12 cellular contexts compared by ENCODE assay signal in genomic region chr1:218498061-218498938, GRCh38.
DNase-seq lines count a peak whose midpoint lies in the region; ATAC-seq and TF ChIP-seq lines count a peak whose summit lies in the region.
"Had no signal": no experiment of that assay in that cellular context is flagged by ENCODE, and none has a peak within 500 bp of the region (broad histone marks: within the 10 kb centered on the region; RNA-seq: fewer than 3 reads in every experiment).

No MANE protein-coding gene starts in this region.

- H3K4me1 ChIP-seq in HCT116 (ENCODE audit: control insufficient read depth in 1 of 2, insufficient read depth in 2 of 2, low read length in 2 of 2), result peaks cover 14 to 39% of the 10 kb centered on the region in 2 experiments
- peaks cover 18% of the 10 kb centered on the region for H3K4me1 ChIP-seq in left ventricle myocardium inferior
- peaks cover 35% of the 10 kb centered on the region for H3K4me1 ChIP-seq in smooth muscle cell (ENCODE audit: low read depth)

- BruUV-seq in HCT116 (replicated peaks; lab: Mats Ljungman, UMichigan), result no TSS peak

- intact Hi-C loops in HCT116 (cut with micrococcal nuclease) (no loop called here), left ventricle myocardium inferior (cut with micrococcal nuclease) (no loop called here)

- POLR2A ChIA-PET in HCT116 (lab: Charles Lee), result no interaction called here

- H4K20me1 ChIP-seq in HCT116 (ENCODE audit: insufficient read depth) (no peaks in the 10 kb centered on the region), smooth muscle cell (ENCODE audit: low read depth) (no peaks in the 10 kb centered on the region)

- H3K9ac ChIP-seq in HCT116 (ENCODE audit: low read length), result peak overlapping the region; percentile 23
- H3K9ac ChIP-seq in smooth muscle cell (ENCODE audit: low read depth), result peak overlapping the region; percentile 89

- H3K27me3 ChIP-seq in HCT116 (ENCODE audit: insufficient read depth, low read length), result no peaks in the 10 kb centered on the region
- no peaks in the 10 kb centered on the region for H3K27me3 ChIP-seq in left ventricle myocardium inferior (ENCODE audit: low read depth)
- no peaks in the 10 kb centered on the region for H3K27me3 ChIP-seq in smooth muscle cell (ENCODE audit: low read depth)
- H3K27me3 ChIP-seq: testis had no signal

- no peaks in the 10 kb centered on the region for H3K9me2 ChIP-seq in HCT116 (ENCODE audit: insufficient read depth)

- TF ChIP-seq RAD21 in HCT116 (IDR thresholded peaks at IDR 0.05; ENCODE audit: low read depth), result no peak

- CTCF ChIA-PET in HCT116 (lab: Charles Lee), result interaction anchor here (1.5 kb wide), 1 partner anchor 569 kb away, joined by 3 read pairs; no protein-coding TSS in a partner anchor

- DNase-seq in HCT116 (ENCODE audit: low read depth, low spot score) (no peak), left ventricle myocardium inferior (no peak), smooth muscle cell (lab: John Stamatoyannopoulos, UW; ENCODE audit: unreplicated experiment) (no peak), NCI-H2081 treated with DMSO at 0.1 percent for 48 hours (lab: John Stamatoyannopoulos, UW) (no peak), foreskin melanocyte (no peak), retina (no peak)
- DNase-seq in stimulated activated naive CD4-positive, alpha-beta T cell (lab: John Stamatoyannopoulos, UW), result no peak
- DNase-seq: effector CD4-positive, alpha-beta T cell; NCI-H1105 treated with DMSO at 0.1 percent for 48 hours; testis had no signal

- H3K9me3 ChIP-seq in HCT116 (ENCODE audit: control insufficient read depth in 1 of 2, insufficient read depth in 1 of 2, low read depth in 1 of 2, low read length in 2 of 2) (no peaks in the 10 kb centered on the region), left ventricle myocardium inferior (replicated peaks) (no peaks in the 10 kb centered on the region), smooth muscle cell (replicated peaks; ENCODE audit: low read depth) (no peaks in the 10 kb centered on the region)
- H3K9me3 ChIP-seq: testis had no signal

- WGBS in adipose tissue, 3 donors, result 56 to 61% (median 60%) methylated on average over 8 of the region's 8 CpGs
- WGBS in smooth muscle cell (ENCODE audit: low lambda C conversion rate), result 28% methylated on average over 8 of the region's 8 CpGs

- H3K4me3 ChIP-seq in HCT116 (replicated peaks in 1 of 2; ENCODE audit: low read depth in 1 of 2, low read length in 2 of 2), result peak overlapping the region; percentile 8 to 44; a peak in 3 of 4 replicates
- peak overlapping the region; percentile 44 for H3K4me3 ChIP-seq in left ventricle myocardium inferior
- H3K4me3 ChIP-seq in smooth muscle cell, result peak overlapping the region; percentile 32
- H3K4me3 ChIP-seq: testis had no signal

- H3K27ac ChIP-seq in HCT116 (ENCODE audit: low read depth, low read length) (peak overlapping the region; percentile 40; the same call in 1 of the 2 replicates), adipose tissue (ENCODE audit: low read depth, low read length) (peak overlapping the region; percentile 11), left ventricle myocardium inferior (replicated peaks) (peak overlapping the region; percentile 66), smooth muscle cell (ENCODE audit: low read depth) (peak overlapping the region; percentile 95)

- no peaks in the 10 kb centered on the region for H3K36me3 ChIP-seq in HCT116 (ENCODE audit: control insufficient read depth in 1 of 2, insufficient read depth in 2 of 2, low read length in 2 of 2)
- H3K36me3 ChIP-seq in left ventricle myocardium inferior, result no peaks in the 10 kb centered on the region
- no peaks in the 10 kb centered on the region for H3K36me3 ChIP-seq in smooth muscle cell (ENCODE audit: low read depth)

- TF ChIP-seq CTCF in HCT116 (IDR thresholded peaks at IDR 0.05 in 2 of 3, conservative IDR thresholded peaks at IDR 0.05 in 1 of 3; ENCODE audit: borderline replicate concordance in 1 of 3, insufficient read depth in 1 of 3, low read depth in 2 of 3, low read length in 2 of 3) (no peak), left ventricle myocardium inferior (IDR thresholded peaks at IDR 0.05; ENCODE audit: borderline replicate concordance) (no peak), smooth muscle cell (IDR thresholded peaks at IDR 0.05; ENCODE audit: borderline replicate concordance, insufficient read depth, poor library complexity, severe bottlenecking) (no peak)

- ATAC-seq in HCT116, result no peak
- ATAC-seq: activated CD4-positive, CD25-positive, alpha-beta regulatory T cell treated with anti-CD3 and anti-CD28 coated beads, Interleukin-2, amount 50 U/mL, for 24 hours had no signal

- no peak for TF ChIP-seq POLR2A in HCT116 (IDR thresholded peaks at IDR 0.05; ENCODE audit: borderline replicate concordance, extremely low read depth, insufficient read depth, insufficient read length)

- RAD21 ChIA-PET in HCT116 (lab: Charles Lee; ENCODE audit: low non-redundant PET in 1 of 2, low total read pairs in 2 of 2, uncharacterized antibody in 2 of 2, unreplicated experiment in 2 of 2), result no interaction called here

- peaks cover 20% of the 10 kb centered on the region for H3F3A ChIP-seq in smooth muscle cell (ENCODE audit: low read depth)

- H3K79me2 ChIP-seq in HCT116 (ENCODE audit: insufficient read depth, low read length) (no peaks in the 10 kb centered on the region), smooth muscle cell (ENCODE audit: low read depth) (no peaks in the 10 kb centered on the region)

- H2AFZ ChIP-seq in HCT116 (ENCODE audit: low read depth, low read length, poor library complexity, severe bottlenecking) (peak overlapping the region; percentile 83), smooth muscle cell (ENCODE audit: low read depth) (no peak overlapping the region)

- H3K4me2 ChIP-seq in HCT116 (ENCODE audit: low read length), result peak overlapping the region; percentile 73
- H3K4me2 ChIP-seq in smooth muscle cell, result peak overlapping the region; percentile 80

TF ChIP-seq in HCT116, 20 proteins besides CTCF, POLR2A, EP300 and RAD21 (continues in another document):
- TF ChIP-seq SRF (IDR thresholded peaks at IDR 0.05; ENCODE audit: low read depth) (no peak), YY1 (IDR thresholded peaks at IDR 0.05; ENCODE audit: extremely low read depth, insufficient replicate concordance, low read depth, low read length) (no peak), ZFX (IDR thresholded peaks at IDR 0.05) (no peak), ATF3 (IDR thresholded peaks at IDR 0.05) (no peak), EZH2 (IDR thresholded peaks at IDR 0.05) (no peak), JUND (IDR thresholded peaks at IDR 0.05) (no peak), CEBPB (IDR thresholded peaks at IDR 0.05; ENCODE audit: low read depth) (no peak), FOSL1 (IDR thresholded peaks at IDR 0.05; ENCODE audit: low read depth) (no peak), ZBTB33 (IDR thresholded peaks at IDR 0.05; ENCODE audit: extremely low read depth, insufficient replicate concordance, low read length) (no peak), REST (IDR thresholded peaks at IDR 0.05; ENCODE audit: low read depth) (no peak), MAX (IDR thresholded peaks at IDR 0.05) (no peak), POLR2AphosphoS5 (IDR thresholded peaks at IDR 0.05; ENCODE audit: low read depth, low read length) (no peak), TCF7L2 (IDR thresholded peaks at IDR 0.05; ENCODE audit: borderline replicate concordance, extremely low read depth, insufficient read depth, insufficient read length) (no peak), SP1 (IDR thresholded peaks at IDR 0.05; ENCODE audit: low read depth) (no peak)

Comparison
In these comparisons a context has a peak if more than half of its experiments do, and no peak if none do; other contexts are left out.
1. H3K27ac ChIP-seq: peak in every context shown above with its lines; median percentile 95 in smooth muscle cell; 66 in left ventricle myocardium inferior; 40 in HCT116; 11 in adipose tissue.